ENCODE assay signal across 8 cellular contexts in the genomic region with DNA sequence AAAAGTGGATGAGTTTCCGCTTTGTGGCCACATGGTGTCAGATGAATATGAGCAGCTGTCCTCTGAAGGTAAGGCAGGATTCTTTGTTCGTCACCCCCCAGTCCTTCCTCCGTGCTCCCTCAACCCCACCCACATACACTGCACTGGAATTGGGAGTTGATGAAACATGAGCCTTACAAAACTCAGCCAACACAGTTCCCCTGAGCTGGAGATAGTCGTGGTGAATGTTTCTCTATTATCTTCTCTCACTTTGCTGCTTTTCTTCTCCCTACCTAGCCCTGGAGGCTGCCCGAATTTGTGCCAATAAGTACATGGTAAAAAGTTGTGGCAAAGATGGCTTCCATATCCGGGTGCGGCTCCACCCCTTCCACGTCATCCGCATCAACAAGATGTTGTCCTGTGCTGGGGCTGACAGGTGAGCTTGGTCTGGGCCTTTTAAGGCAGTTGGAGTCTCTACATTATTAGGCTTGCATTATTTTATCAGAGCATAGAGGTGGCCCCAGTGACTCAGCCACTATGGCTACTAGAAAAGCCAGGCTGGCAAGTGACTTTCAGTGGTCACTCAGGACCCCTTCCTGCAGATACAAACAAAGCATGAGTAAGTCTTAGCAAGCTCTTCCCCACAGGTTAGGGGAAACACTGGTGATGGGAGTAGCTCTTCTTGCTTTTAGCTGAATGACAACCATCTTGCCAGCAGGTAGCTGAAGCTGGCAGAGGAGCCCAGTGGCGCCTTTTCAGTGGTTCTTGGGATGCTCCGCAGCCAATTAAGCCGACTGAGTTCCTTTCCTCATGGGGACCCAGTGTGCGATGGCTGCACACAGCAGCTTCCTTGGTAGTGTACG. TPM values are rescaled to one million over a fixed set of nuclear protein-coding genes. Genes with fewer than 3 reads are reported as not detected.
DNase-seq lines count a peak whose midpoint lies in the region; ATAC-seq and TF ChIP-seq lines count a peak whose summit lies in the region.

No MANE protein-coding gene starts in this region.

- H4K91ac ChIP-seq in neuronal stem cell (ENCODE audit: low read depth, low read length, poor library complexity), result no peak overlapping the region

- H3K4me2 ChIP-seq in DOHH2 (ENCODE audit: low read length), result peak overlapping the region; percentile 86
- H3K4me2 ChIP-seq in neuronal stem cell (ENCODE audit: insufficient read depth, low read length, poor library complexity, severe bottlenecking), result peak overlapping the region; percentile 14

- peaks cover 29% of the 10 kb centered on the region for H3F3A ChIP-seq in DOHH2 (ENCODE audit: control insufficient read depth, insufficient read depth)

- H4K20me1 ChIP-seq in DOHH2 (ENCODE audit: control insufficient read depth, insufficient read depth, low read depth, low read length), result no peaks in the 10 kb centered on the region

- no peak overlapping the region for H3K9ac ChIP-seq in neuronal stem cell (ENCODE audit: low read depth, low read length, poor library complexity)

- peaks cover 28% of the 10 kb centered on the region for H3K79me2 ChIP-seq in DOHH2 (ENCODE audit: control insufficient read depth, low read length)

- no peak overlapping the region for H2BK12ac ChIP-seq in neuronal stem cell (ENCODE audit: low read length)

- peaks cover 17% of the 10 kb centered on the region for H3K4me1 ChIP-seq in DOHH2 (ENCODE audit: control insufficient read depth, low read length)
- H3K4me1 ChIP-seq in Panc1 (ENCODE audit: control insufficient read depth, insufficient read depth, low read length), result peaks cover 29% of the 10 kb centered on the region
- no peaks in the 10 kb centered on the region for H3K4me1 ChIP-seq in ectodermal cell (ENCODE audit: control insufficient read depth, insufficient read depth, low read length)
- peaks cover 4 to 6% of the 10 kb centered on the region in 2 donors for H3K4me1 ChIP-seq in neuronal stem cell (ENCODE audit: control insufficient read depth in 2 of 2, insufficient read depth in 1 of 2, low read depth in 1 of 2, low read length in 2 of 2)

- no peak overlapping the region for H3K18ac ChIP-seq in neuronal stem cell (ENCODE audit: low read length)

- peak overlapping the region; percentile 95 for H3K4me3 ChIP-seq in DOHH2 (ENCODE audit: low read length)
- H3K4me3 ChIP-seq in Panc1 (ENCODE audit: low read depth in 2 of 2, low read length in 2 of 2), result peak overlapping the region; percentile 82 to 99
- peak overlapping the region; percentile 80 for H3K4me3 ChIP-seq in ectodermal cell (ENCODE audit: insufficient read depth, low read depth, low read length)
- peak overlapping the region; percentile 85 to 96 for H3K4me3 ChIP-seq in neuronal stem cell (ENCODE audit: low read length in 2 of 2)

- no peak overlapping the region for H2AFZ ChIP-seq in neuronal stem cell (ENCODE audit: low read length)

- H3K79me1 ChIP-seq in neuronal stem cell (ENCODE audit: low read depth, low read length), result peaks cover 2% of the 10 kb centered on the region

- no peaks in the 10 kb centered on the region for H3K9me2 ChIP-seq in DOHH2 (replicated peaks; ENCODE audit: control insufficient read depth, low read length)

- 72 to 93% methylated on average over 8 to 14 of the region's 14 CpGs for WGBS in ectodermal cell, 2 experiments
- WGBS in neuronal stem cell (ENCODE audit: extremely low coverage in 2 of 2, insufficient read length in 2 of 2, insufficient replicate concordance in 1 of 2), 2 donors, result no CpG with 5 or more reads among the region's 14 CpGs

- H3K27ac ChIP-seq in DOHH2 (ENCODE audit: low read depth, low read length) (peak overlapping the region; percentile 93), Panc1 (ENCODE audit: low read length) (peak overlapping the region; percentile 99), ectodermal cell (ENCODE audit: insufficient read depth, low read depth, low read length, poor library complexity, severe bottlenecking) (no peak overlapping the region), neuronal stem cell (replicated peaks; ENCODE audit: low read length) (no peak overlapping the region)

- no peaks in the 10 kb centered on the region for H3K27me3 ChIP-seq in DOHH2 (ENCODE audit: control insufficient read depth, low read length)
- H3K27me3 ChIP-seq in Panc1 (ENCODE audit: control insufficient read depth, insufficient read depth, low read length), result no peaks in the 10 kb centered on the region
- no peaks in the 10 kb centered on the region for H3K27me3 ChIP-seq in ectodermal cell (ENCODE audit: control insufficient read depth, insufficient read depth, low read length, poor library complexity, severe bottlenecking)
- no peaks in the 10 kb centered on the region for H3K27me3 ChIP-seq in neuronal stem cell (ENCODE audit: control insufficient read depth in 3 of 3, insufficient read depth in 3 of 3, low read depth in 1 of 3, low read length in 3 of 3)

- in situ Hi-C loops in Panc1 (cut with HindIII; ENCODE audit: low pct_unique_long_range_greater_than_20kb, low sequenced_read_pairs), result no loop called here

- no peak overlapping the region for H2BK120ac ChIP-seq in neuronal stem cell (ENCODE audit: low read depth, low read length)

- TF ChIP-seq CTCF in DOHH2 (IDR thresholded peaks at IDR 0.05; ENCODE audit: low read depth, low read length, poor library complexity, severe bottlenecking) (no peak), Panc1 (IDR thresholded peaks at IDR 0.05) (no peak)

- H4K8ac ChIP-seq in neuronal stem cell (ENCODE audit: low read depth, low read length), result no peak overlapping the region

- ATAC-seq in Panc1 (no peak), GM19351 (IDR thresholded peaks at IDR 0.05; ENCODE audit: unreplicated experiment) (no peak)

- CTCF ChIA-PET in Panc1 (lab: Charles Lee), result interaction anchor here (0.5 kb wide), 1 partner anchor 100 kb away, joined by 5 read pairs; no protein-coding TSS in a partner anchor

- H3K23ac ChIP-seq in neuronal stem cell (ENCODE audit: low read depth, low read length, poor library complexity), result no peak overlapping the region

- H3K14ac ChIP-seq in neuronal stem cell (ENCODE audit: low read length), result no peak overlapping the region

- H2BK15ac ChIP-seq in neuronal stem cell (ENCODE audit: low read length), result no peak overlapping the region

- H3K9me3 ChIP-seq in DOHH2 (ENCODE audit: control insufficient read depth, insufficient read depth, low read length), result no peaks in the 10 kb centered on the region
- no peaks in the 10 kb centered on the region for H3K9me3 ChIP-seq in Panc1 (ENCODE audit: control insufficient read depth, insufficient read depth, low read depth, low read length)
- H3K9me3 ChIP-seq in ectodermal cell (ENCODE audit: control insufficient read depth, low read length), result no peaks in the 10 kb centered on the region
- no peaks in the 10 kb centered on the region for H3K9me3 ChIP-seq in neuronal stem cell (replicated peaks in 1 of 2; ENCODE audit: control insufficient read depth in 2 of 2, insufficient read depth in 1 of 2, low read depth in 1 of 2, low read length in 2 of 2)

- no TSS peak for BruUV-seq in Panc1 (replicated peaks; lab: Mats Ljungman, UMichigan)

- H3K36me3 ChIP-seq in DOHH2 (ENCODE audit: control insufficient read depth, low read length) (peaks cover 33% of the 10 kb centered on the region), Panc1 (ENCODE audit: control insufficient read depth, insufficient read depth, low read length) (peaks cover 10% of the 10 kb centered on the region), ectodermal cell (ENCODE audit: control insufficient read depth, insufficient read depth, low read length) (peaks cover 12% of the 10 kb centered on the region), neuronal stem cell (replicated peaks in 1 of 2; ENCODE audit: control insufficient read depth in 2 of 2, insufficient read depth in 2 of 2, low read length in 2 of 2) (peaks cover 18 to 27% of the 10 kb centered on the region in 2 donors)

- no peak for DNase-seq in Panc1 (ENCODE audit: low read depth, low spot score)
- no peak for DNase-seq in neuronal stem cell (ENCODE audit: low spot score)
- DNase-seq in COLO829 (ENCODE audit: low spot score), result no peak
- no peak for DNase-seq in stimulated activated CD4-positive, alpha-beta T cell treated with anti-CD3 and anti-CD28 coated beads, Interleukin-4, amount 100 ng/mL, for 1 hour
- DNase-seq in RKO (ENCODE audit: low spot score), result no peak

- no peak overlapping the region for H2BK5ac ChIP-seq in neuronal stem cell (ENCODE audit: low read length)

- intact Hi-C loops in Panc1 (cut with micrococcal nuclease; ENCODE audit: unreplicated experiment), result no loop called here

- H3K4ac ChIP-seq in neuronal stem cell (ENCODE audit: low read length), result no peak overlapping the region

- H2AK5ac ChIP-seq in neuronal stem cell (ENCODE audit: low read depth, low read length), result no peak overlapping the region

- POLR2A ChIA-PET in Panc1 (lab: Charles Lee), result no interaction called here

RNA-seq across cellular contexts. Expression of gene RPL10, which starts 1.6 kb away (rescaled TPM):
- total RNA-seq in Panc1 (2021; ENCODE audit: unreplicated experiment), result 2,466 TPM
- polyA plus RNA-seq in Panc1 (2012; ENCODE audit: insufficient read length), result 2,477 TPM
- 2,698 TPM for polyA plus RNA-seq in ectodermal cell (2013, experiment 1 of 4)
- 2,845 TPM for polyA plus RNA-seq in ectodermal cell (2013, experiment 2 of 4)
- 2,945 TPM for polyA plus RNA-seq in ectodermal cell (2013, experiment 3 of 4)
- polyA plus RNA-seq in ectodermal cell (2013, experiment 4 of 4), result 3,150 TPM
- 4,532 TPM for polyA plus RNA-seq in neuronal stem cell (2013, experiment 1 of 2)
- polyA plus RNA-seq in neuronal stem cell (2013, experiment 2 of 2), result 4,365 TPM

RNA-seq across cellular contexts. Expression of gene DNASE1L1, which starts 9.3 kb away (rescaled TPM):
- total RNA-seq in Panc1 (2021; ENCODE audit: unreplicated experiment), result 60.4 TPM
- polyA plus RNA-seq in Panc1 (2012; ENCODE audit: insufficient read length), result 104 TPM
- polyA plus RNA-seq in ectodermal cell (2013, experiment 1 of 4), result 17.5 TPM
- 16.1 TPM for polyA plus RNA-seq in ectodermal cell (2013, experiment 2 of 4)
- polyA plus RNA-seq in ectodermal cell (2013, experiment 3 of 4), result 14.3 TPM
- 15.1 TPM for polyA plus RNA-seq in ectodermal cell (2013, experiment 4 of 4)
- 15.4 TPM for polyA plus RNA-seq in neuronal stem cell (2013, experiment 1 of 2)
- 15.1 TPM for polyA plus RNA-seq in neuronal stem cell (2013, experiment 2 of 2)

RNA-seq across cellular contexts. Expression of gene TAFAZZIN, which starts 11.6 kb away (rescaled TPM):
- 113 TPM for total RNA-seq in Panc1 (2021; ENCODE audit: unreplicated experiment)
- polyA plus RNA-seq in Panc1 (2012; ENCODE audit: insufficient read length), result 123 TPM
- polyA plus RNA-seq in ectodermal cell (2013, experiment 1 of 4), result 42.7 TPM
- 38.3 TPM for polyA plus RNA-seq in ectodermal cell (2013, experiment 2 of 4)
- 40.2 TPM for polyA plus RNA-seq in ectodermal cell (2013, experiment 3 of 4)
- polyA plus RNA-seq in ectodermal cell (2013, experiment 4 of 4), result 47.3 TPM
- 26.7 TPM for polyA plus RNA-seq in neuronal stem cell (2013, experiment 1 of 2)
- 28.2 TPM for polyA plus RNA-seq in neuronal stem cell (2013, experiment 2 of 2)

RNA-seq across cellular contexts. Expression of gene EMD, which starts 20.7 kb away (rescaled TPM):
- 178 TPM for total RNA-seq in Panc1 (2021; ENCODE audit: unreplicated experiment)
- polyA plus RNA-seq in Panc1 (2012; ENCODE audit: insufficient read length), result 209 TPM
- polyA plus RNA-seq in ectodermal cell (2013, experiment 1 of 4), result 70.7 TPM
- 74.1 TPM for polyA plus RNA-seq in ectodermal cell (2013, experiment 2 of 4)
- polyA plus RNA-seq in ectodermal cell (2013, experiment 3 of 4), result 64.8 TPM
- 69.4 TPM for polyA plus RNA-seq in ectodermal cell (2013, experiment 4 of 4)
- 55.3 TPM for polyA plus RNA-seq in neuronal stem cell (2013, experiment 1 of 2)
- polyA plus RNA-seq in neuronal stem cell (2013, experiment 2 of 2), result 56.6 TPM

RNA-seq across cellular contexts. Expression of gene FLNA, which starts 25.3 kb away (rescaled TPM):
- 920 TPM for total RNA-seq in Panc1 (2021; ENCODE audit: unreplicated experiment)
- 914 TPM for polyA plus RNA-seq in Panc1 (2012; ENCODE audit: insufficient read length)
- 614 TPM for polyA plus RNA-seq in ectodermal cell (2013, experiment 1 of 4)
- polyA plus RNA-seq in ectodermal cell (2013, experiment 2 of 4), result 687 TPM
- polyA plus RNA-seq in ectodermal cell (2013, experiment 3 of 4), result 500 TPM
- 579 TPM for polyA plus RNA-seq in ectodermal cell (2013, experiment 4 of 4)
- polyA plus RNA-seq in neuronal stem cell (2013, experiment 1 of 2), result 215 TPM
- polyA plus RNA-seq in neuronal stem cell (2013, experiment 2 of 2), result 217 TPM

Comparison
In these comparisons a context has a peak if more than half of its experiments do, and no peak if none do; other contexts are left out.
1. H3K27ac ChIP-seq: peak in DOHH2 (single experiment) and Panc1 (single experiment); none in ectodermal cell (single experiment) and neuronal stem cell (single experiment).
2. Peak in every context shown above with its lines, with median percentiles within 50 percentile points of each other: H3K4me3 ChIP-seq.